In the genomic region with DNA sequence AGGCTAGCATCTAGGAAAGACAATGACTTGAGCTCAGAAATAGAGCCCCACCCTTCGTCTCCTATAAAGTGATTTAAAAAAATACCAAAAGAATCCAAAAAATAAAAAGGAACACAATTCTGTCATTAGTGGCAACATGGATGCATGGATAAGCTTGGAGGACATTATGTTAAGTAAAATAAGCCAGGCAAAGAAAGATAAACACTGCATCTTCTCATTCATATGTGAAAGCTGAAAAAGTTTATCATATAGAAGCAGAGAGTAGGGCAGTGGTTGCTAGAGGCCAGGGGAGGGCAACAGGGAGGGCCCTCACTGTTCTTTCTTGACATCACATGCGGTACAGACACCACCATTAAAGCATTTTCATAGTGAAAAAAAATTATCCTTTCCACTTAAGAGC, we compare ENCODE assay signal across 32 cellular contexts.
"Had no signal": no experiment of that assay in that cellular context is flagged by ENCODE, and none has a peak within 500 bp of the region (broad histone marks: within the 10 kb centered on the region; RNA-seq: fewer than 3 reads in every experiment).

No MANE protein-coding gene starts in this region.

- H3K9me3 ChIP-seq: adrenal gland, ascending aorta, body of pancreas, breast epithelium had no signal

- DNase-seq: activated effector memory CD4-positive, alpha-beta T cell treated with anti-CD3 and anti-CD28 coated beads, Interleukin-2, amount 50 U/mL, for 16 hours; activated effector memory CD4-positive, alpha-beta T cell treated with Interleukin-2 at 50 U/mL for 16 hours; activated gamma-delta T cell; activated gamma-delta T cell treated with Interleukin-2 at 50 U/mL for 16 hours; activated naive CD4-positive, alpha-beta T cell; activated naive CD4-positive, alpha-beta T cell treated with anti-CD3 and anti-CD28 coated beads for 36 hours; activated naive CD4-positive, alpha-beta T cell treated with anti-CD3 and anti-CD28 coated beads, Interleukin-2, amount 10 ng/mL, durations not matched to agents 7 days and 5 days; activated naive CD4-positive, alpha-beta T cell treated with anti-CD3 and anti-CD28 coated beads, Interleukin-2, amount 50 U/mL, for 16 hours; activated naive CD4-positive, alpha-beta T cell treated with Interleukin-2 at 50 U/mL for 16 hours; activated naive CD8-positive, alpha-beta T cell treated with anti-CD3 and anti-CD28 coated beads for 36 hours; activated naive CD8-positive, alpha-beta T cell treated with anti-CD3 and anti-CD28 coated beads, Interleukin-2, amount 10 ng/mL, durations not matched to agents 7 days and 5 days; activated naive CD8-positive, alpha-beta T cell treated with anti-CD3 and anti-CD28 coated beads, Interleukin-2, amount 50 U/mL, for 24 hours; activated T-cell treated with anti-CD3 and anti-CD28 coated beads, Interleukin-2, amount 50 U/mL, for 4 hours; activated T-cell treated with anti-CD3 and anti-CD28 coated beads, Interleukin-2, amount 50 U/mL, for 48 hours; activated T-cell treated with anti-CD3 and anti-CD28 coated beads, Interleukin-2, amount 50 U/mL, for 72 hours; adrenal gland; amniotic stem cell; amygdala; anterior cingulate cortex; aorta; body of pancreas; brain microvascular endothelial cell; caudate nucleus; central memory CD4-positive, alpha-beta T cell; cerebellar nuclear complex had no signal

- H3K27ac ChIP-seq: adrenal gland, ascending aorta, body of pancreas, brain microvascular endothelial cell, breast epithelium, cardiac muscle cell had no signal

- H3K27me3 ChIP-seq: adrenal gland, ascending aorta, body of pancreas, brain microvascular endothelial cell, breast epithelium, cardiac muscle cell had no signal

- H3K4me3 ChIP-seq: adrenal gland, ascending aorta, body of pancreas, breast epithelium, cardiac muscle cell had no signal

- H3K4me1 ChIP-seq: adrenal gland, ascending aorta, body of pancreas, breast epithelium had no signal

- H3K36me3 ChIP-seq: adrenal gland, ascending aorta, brain microvascular endothelial cell, breast epithelium, cardiac muscle cell had no signal

- FAIRE-seq: astrocyte, bronchial epithelial cell had no signal

- ATAC-seq: activated naive CD4-positive, alpha-beta T cell treated with anti-CD3 and anti-CD28 coated beads, Interleukin-2, amount 50 U/mL, for 72 hours; activated naive CD8-positive, alpha-beta T cell treated with anti-CD3 and anti-CD28 coated beads, Interleukin-2, amount 50 U/mL, for 24 hours; activated T-cell treated with anti-CD3 and anti-CD28 coated beads, Interleukin-2, amount 50 U/mL, for 4 hours; activated T-cell treated with anti-CD3 and anti-CD28 coated beads, Interleukin-2, amount 50 U/mL, for 72 hours; activated T-helper 17 cell treated with anti-CD3 and anti-CD28 coated beads, Interleukin-2, amount 50 U/mL, for 72 hours; body of pancreas had no signal
